ENCODE assay signal across 11 cellular contexts in genomic region chr6:32223258-32224235, GRCh38. TPM values are rescaled to one million over a fixed set of nuclear protein-coding genes. Genes with fewer than 3 reads are reported as not detected.
A peak's percentile ranks its signal among the peaks of the same experiment; 100 is the strongest.
DNase-seq lines count a peak whose midpoint lies in the region; ATAC-seq and TF ChIP-seq lines count a peak whose summit lies in the region.
"Had no signal": no experiment of that assay in that cellular context is flagged by ENCODE, and none has a peak within 500 bp of the region (broad histone marks: within the 10 kb centered on the region; RNA-seq: fewer than 3 reads in every experiment).

Gene NOTCH4 (minus strand): TSS chr6:32224067. CDS start chr6:32223928, 139 bp downstream.

- H3K4me3 ChIP-seq in naive thymus-derived CD4-positive, alpha-beta T cell (ENCODE audit: low read length) = no peak within 1 kb of the TSS
- H3K4me3 ChIP-seq in thyroid gland (replicated peaks in 1 of 3) (no peak within 1 kb of the TSS), mesenchymal stem cell (ENCODE audit: insufficient read depth in 1 of 2, low read depth in 1 of 2, low read length in 2 of 2) (no peak within 1 kb of the TSS)

- no peaks in the 10 kb centered on the region for H3K79me1 ChIP-seq in mesenchymal stem cell (replicated peaks; ENCODE audit: low read length, poor library complexity, severe bottlenecking)

- H3K27me3 ChIP-seq in naive thymus-derived CD4-positive, alpha-beta T cell (ENCODE audit: control insufficient read depth in 2 of 2, insufficient read depth in 2 of 2, low read length in 2 of 2) = no peaks in the 10 kb centered on the region
- H3K27me3 ChIP-seq in thyroid gland = no peaks in the 10 kb centered on the region
- peaks cover 35 to 67% of the 10 kb centered on the region in 2 experiments for H3K27me3 ChIP-seq in mesenchymal stem cell (ENCODE audit: control insufficient read depth in 1 of 2, insufficient read depth in 1 of 2, low read length in 2 of 2)

- no peak within 1 kb of the TSS for H2BK5ac ChIP-seq in mesenchymal stem cell (ENCODE audit: low read depth, low read length, poor library complexity, severe bottlenecking)

- peak within 1 kb of the TSS in 1 of 2 experiments; percentile 27 for H3K23ac ChIP-seq in mesenchymal stem cell (ENCODE audit: low read length in 2 of 2)

- H3K36me3 ChIP-seq in naive thymus-derived CD4-positive, alpha-beta T cell (ENCODE audit: control insufficient read depth in 2 of 3, insufficient read depth in 3 of 3, low read length in 3 of 3) = no peaks in the 10 kb centered on the region
- no peaks in the 10 kb centered on the region for H3K36me3 ChIP-seq in thyroid gland
- H3K36me3 ChIP-seq in mesenchymal stem cell (ENCODE audit: control insufficient read depth in 1 of 2, insufficient read depth in 2 of 2, low read depth in 1 of 2, low read length in 2 of 2) = no peaks in the 10 kb centered on the region

- H3K4me1 ChIP-seq in naive thymus-derived CD4-positive, alpha-beta T cell (ENCODE audit: control insufficient read depth in 2 of 2, insufficient read depth in 2 of 2, low read length in 2 of 2) = peaks cover 0 to 17% of the 10 kb centered on the region in 2 donors
- H3K4me1 ChIP-seq in thyroid gland (no peaks in the 10 kb centered on the region), mesenchymal stem cell (ENCODE audit: control insufficient read depth, insufficient read depth, low read depth, low read length) (no peaks in the 10 kb centered on the region)

- no peak within 1 kb of the TSS for H2BK12ac ChIP-seq in mesenchymal stem cell (ENCODE audit: low read length in 2 of 2)

- peak in 1 of 2 donors; percentile 13 for TF ChIP-seq POLR2A in thyroid gland (IDR thresholded peaks at IDR 0.05)

- H3K27ac Mint-ChIP-seq in activated B cell treated with CpG ODN at 0.5 μM for 24 hours (peak within 1 kb of the TSS; percentile 83), endothelial cell (ENCODE audit: unreplicated experiment) (peak within 1 kb of the TSS; percentile 91)
- peak within 1 kb of the TSS in 8 of 9 donors; percentile 54 to 90 (median 62) for H3K27ac Mint-ChIP-seq in naive thymus-derived CD4-positive, alpha-beta T cell
- H3K27ac Mint-ChIP-seq: activated naive CD8-positive, alpha-beta T cell had no signal

- no peak within 1 kb of the TSS for H3K18ac ChIP-seq in mesenchymal stem cell (ENCODE audit: low read depth in 1 of 2, low read length in 2 of 2)

- TF ChIP-seq CTCF in activated B cell treated with CpG ODN at 0.5 μM for 24 hours (IDR thresholded peaks at IDR 0.05) (no peak), endothelial cell (IDR thresholded peaks at IDR 0.05; ENCODE audit: unreplicated experiment) (no peak), thyroid gland (IDR thresholded peaks at IDR 0.05) (no peak)

- H3K27me3 Mint-ChIP-seq in activated B cell treated with CpG ODN at 0.5 μM for 24 hours (no peaks in the 10 kb centered on the region), endothelial cell (ENCODE audit: unreplicated experiment) (peaks cover 8% of the 10 kb centered on the region)
- H3K27me3 Mint-ChIP-seq in naive thymus-derived CD4-positive, alpha-beta T cell = peaks cover 0 to 10% (median 0%) of the 10 kb centered on the region in 5 donors
- H3K27me3 Mint-ChIP-seq: activated naive CD8-positive, alpha-beta T cell had no signal

- no peak within 1 kb of the TSS for H4K8ac ChIP-seq in mesenchymal stem cell (ENCODE audit: low read length)

- H3K4me3 Mint-ChIP-seq in activated B cell treated with CpG ODN at 0.5 μM for 24 hours = peak within 1 kb of the TSS; percentile 2
- peak within 1 kb of the TSS; percentile 88 for H3K4me3 Mint-ChIP-seq in endothelial cell (ENCODE audit: unreplicated experiment)
- H3K4me3 Mint-ChIP-seq in naive thymus-derived CD4-positive, alpha-beta T cell = peak within 1 kb of the TSS in 1 of 10 donors; percentile 53
- H3K4me3 Mint-ChIP-seq: activated naive CD8-positive, alpha-beta T cell had no signal

- H2BK15ac ChIP-seq in mesenchymal stem cell (ENCODE audit: low read depth, poor library complexity, severe bottlenecking) = no peak within 1 kb of the TSS

- ATAC-seq in activated B cell treated with CpG ODN at 0.5 μM for 24 hours (ENCODE audit: low read depth) (no peak), HG03108 (IDR thresholded peaks at IDR 0.05; ENCODE audit: unreplicated experiment) (no peak), HG02642 (IDR thresholded peaks at IDR 0.05; ENCODE audit: poor library complexity, unreplicated experiment) (no peak)
- no peak for ATAC-seq in naive thymus-derived CD4-positive, alpha-beta T cell

- WGBS in thyroid gland, 2 donors = 56 to 59% methylated on average over 19 to 20 of the region's 20 CpGs
- WGBS in mesenchymal stem cell = 69% methylated on average over 19 of the region's 20 CpGs

- H3K36me3 Mint-ChIP-seq in activated B cell treated with CpG ODN at 0.5 μM for 24 hours (ENCODE audit: low read depth) (no peaks in the 10 kb centered on the region), endothelial cell (ENCODE audit: low read depth, unreplicated experiment) (peaks cover 20% of the 10 kb centered on the region)
- H3K36me3 Mint-ChIP-seq in naive thymus-derived CD4-positive, alpha-beta T cell = no peaks in the 10 kb centered on the region
- H3K36me3 Mint-ChIP-seq: activated naive CD8-positive, alpha-beta T cell had no signal

- H3K27ac ChIP-seq in naive thymus-derived CD4-positive, alpha-beta T cell (ENCODE audit: low read depth, low read length) = no peak within 1 kb of the TSS
- H3K27ac ChIP-seq in thyroid gland (peak within 1 kb of the TSS in 2 of 3 donors; percentile 30 to 33), mesenchymal stem cell (ENCODE audit: low read length, poor library complexity, severe bottlenecking) (no peak within 1 kb of the TSS)

- H3K4ac ChIP-seq in mesenchymal stem cell (ENCODE audit: low read depth in 1 of 2, low read length in 2 of 2) = no peak within 1 kb of the TSS

- no peak within 1 kb of the TSS for H2AFZ ChIP-seq in mesenchymal stem cell (ENCODE audit: low read depth, low read length)

- no peak within 1 kb of the TSS for H3K4me2 ChIP-seq in mesenchymal stem cell (ENCODE audit: low read length, poor library complexity, severe bottlenecking)

- H3K4me1 Mint-ChIP-seq in activated B cell treated with CpG ODN at 0.5 μM for 24 hours = peaks cover 70% of the 10 kb centered on the region
- peaks cover 47% of the 10 kb centered on the region for H3K4me1 Mint-ChIP-seq in endothelial cell (ENCODE audit: unreplicated experiment)
- H3K4me1 Mint-ChIP-seq in naive thymus-derived CD4-positive, alpha-beta T cell = peaks cover 5 to 28% (median 17%) of the 10 kb centered on the region in 7 donors

- H3K9ac ChIP-seq in mesenchymal stem cell (ENCODE audit: low read length) = no peak within 1 kb of the TSS

- intact Hi-C loops in activated B cell treated with CpG ODN at 0.5 μM for 24 hours (cut with micrococcal nuclease) (loop anchor here (2.0 kb wide), 1 partner anchor 27 kb away; no protein-coding TSS in a partner anchor), thyroid gland (cut with DNase I) (no loop called here)
- intact Hi-C loops in naive thymus-derived CD4-positive, alpha-beta T cell (cut with micrococcal nuclease) = no loop called here

- no peak within 1 kb of the TSS for H2AK5ac ChIP-seq in mesenchymal stem cell (ENCODE audit: low read length, severe bottlenecking)

- DNase-seq in activated B cell treated with CpG ODN at 0.5 μM for 24 hours (no peak), endothelial cell (ENCODE audit: low spot score) (peak; percentile 19), thyroid gland (no peak), mesenchymal stem cell (no peak)
- no peak for DNase-seq in naive thymus-derived CD4-positive, alpha-beta T cell
- DNase-seq: activated CD4-positive, alpha-beta T cell treated with anti-CD3 and anti-CD28 coated beads, Interleukin-2, amount 50 U/mL, for 48 hours; COR-L47; mesendoderm had no signal

- H3K9me3 Mint-ChIP-seq in activated B cell treated with CpG ODN at 0.5 μM for 24 hours = no peaks in the 10 kb centered on the region
- no peaks in the 10 kb centered on the region for H3K9me3 Mint-ChIP-seq in endothelial cell (ENCODE audit: unreplicated experiment)
- no peaks in the 10 kb centered on the region for H3K9me3 Mint-ChIP-seq in naive thymus-derived CD4-positive, alpha-beta T cell

- peak within 1 kb of the TSS in 1 of 2 experiments; percentile 28 for H3K14ac ChIP-seq in mesenchymal stem cell (ENCODE audit: low read length in 2 of 2)

- CTCF ChIA-PET in activated B cell treated with CpG ODN at 0.5 μM for 24 hours (lab: Charles Lee) = no interaction called here
- CTCF ChIA-PET in naive thymus-derived CD4-positive, alpha-beta T cell (lab: Charles Lee) = no interaction called here

- no peak within 1 kb of the TSS for H2BK120ac ChIP-seq in mesenchymal stem cell (ENCODE audit: low read depth, low read length)

- POLR2A ChIA-PET in activated B cell treated with CpG ODN at 0.5 μM for 24 hours (lab: Charles Lee) = interaction anchor here (0.7 kb wide), 1 partner anchor 33 kb away, joined by 4 read pairs; no protein-coding TSS in a partner anchor
- POLR2A ChIA-PET in naive thymus-derived CD4-positive, alpha-beta T cell (lab: Charles Lee) = no interaction called here

- no peaks in the 10 kb centered on the region for H3K9me3 ChIP-seq in naive thymus-derived CD4-positive, alpha-beta T cell (ENCODE audit: control insufficient read depth in 2 of 3, low read length in 3 of 3)
- H3K9me3 ChIP-seq in thyroid gland (no peaks in the 10 kb centered on the region), mesenchymal stem cell (ENCODE audit: control insufficient read depth, low read length) (no peaks in the 10 kb centered on the region)

- no peak within 1 kb of the TSS for H4K91ac ChIP-seq in mesenchymal stem cell (ENCODE audit: low read length)

RNA-seq across cellular contexts. Expression of gene NOTCH4, which starts in this region (rescaled TPM):
- total RNA-seq in activated B cell treated with CpG ODN at 0.5 μM for 24 hours = 3.3 and 4.0 TPM in 2 replicates
- 151 TPM for total RNA-seq in endothelial cell (ENCODE audit: unreplicated experiment)
- total RNA-seq in naive thymus-derived CD4-positive, alpha-beta T cell = 1 to 10 TPM in 2 of 5 experiments, under 1 TPM in 3; 0.27 to 4.7 (median 0.81) TPM
- polyA plus RNA-seq in naive thymus-derived CD4-positive, alpha-beta T cell = under 1 TPM; 0.32 to 0.59 TPM
- 10 to 100 TPM; 11.0 to 37.9 (median 17.5) TPM for total RNA-seq in thyroid gland
- 0.73 TPM for polyA plus RNA-seq in mesenchymal stem cell (2013, experiment 1 of 2)
- 0.55 TPM for polyA plus RNA-seq in mesenchymal stem cell (2013, experiment 2 of 2)

Comparison
In these comparisons a context has a peak if more than half of its experiments do, and no peak if none do; other contexts are left out.
1. H3K27ac ChIP-seq: peak in thyroid gland (2 of 3); none in naive thymus-derived CD4-positive, alpha-beta T cell (single experiment) and mesenchymal stem cell (single experiment).
2. Peak in every context shown above with its lines, with median percentiles within 50 percentile points of each other: H3K27ac Mint-ChIP-seq.